9 cellular contexts compared by ENCODE assay signal in genomic region chr9:129138476-129139232, GRCh38. TPM values are rescaled to one million over a fixed set of nuclear protein-coding genes. Genes with fewer than 3 reads are reported as not detected.
A peak's percentile ranks its signal among the peaks of the same experiment; 100 is the strongest.
DNase-seq lines count a peak whose midpoint lies in the region; ATAC-seq and TF ChIP-seq lines count a peak whose summit lies in the region.
"Had no signal": no experiment of that assay in that cellular context is flagged by ENCODE, and none has a peak within 500 bp of the region (broad histone marks: within the 10 kb centered on the region; RNA-seq: fewer than 3 reads in every experiment).

No MANE protein-coding gene starts in this region.

- no peaks in the 10 kb centered on the region for H3K9me3 Mint-ChIP-seq in activated T-cell treated with anti-CD3 and anti-CD28 coated beads, Interleukin-2, amount 50 U/mL, for 72 hours

- H3K27me3 ChIP-seq in uterus (no peaks in the 10 kb centered on the region), foreskin keratinocyte (no peaks in the 10 kb centered on the region)

- peak overlapping the region; percentile 73 for H3K27ac Mint-ChIP-seq in activated T-cell treated with anti-CD3 and anti-CD28 coated beads, Interleukin-2, amount 50 U/mL, for 72 hours

- peak in 1 of 2 donors; percentile 27 for TF ChIP-seq POLR2A in uterus (IDR thresholded peaks at IDR 0.05)

- in situ Hi-C loops in KBM-7 (cut with MboI; ENCODE audit: low pct_unique_long_range_greater_than_20kb, low sequenced_read_pairs): loop anchor here (10.0 to 25.0 kb wide), 2 partner anchors 476 to 649 kb away; no protein-coding TSS in a partner anchor

- H3K27ac ChIP-seq in mesodermal cell (ENCODE audit: low read depth, low read length, severe bottlenecking) (peak overlapping the region; percentile 100), uterus (peak overlapping the region; percentile 99 to 100), foreskin keratinocyte (no peak overlapping the region)

- ATAC-seq in activated T-cell treated with anti-CD3 and anti-CD28 coated beads, Interleukin-2, amount 50 U/mL, for 72 hours (replicated peaks in 1 of 2): no peak
- no peak for ATAC-seq in foreskin keratinocyte
- ATAC-seq in HG03108 (IDR thresholded peaks at IDR 0.05; ENCODE audit: unreplicated experiment): no peak

- DNase-seq in activated T-cell treated with anti-CD3 and anti-CD28 coated beads, Interleukin-2, amount 50 U/mL, for 72 hours: peak in 1 of 2 donors; percentile 10
- DNase-seq in activated T-cell treated with anti-CD3 and anti-CD28 coated beads, Interleukin-2, amount 50 U/mL, for 1 hour: no peak
- peak; percentile 66 for DNase-seq in dedifferentiated amniotic fluid mesenchymal stem cell (ENCODE audit: extremely low spot score)
- peak; percentile 56 to 57 for DNase-seq in uterus
- DNase-seq in foreskin keratinocyte: no peak
- DNase-seq in KBM-7: no peak

- H3K4me3 ChIP-seq in mesodermal cell (ENCODE audit: extremely low read depth, insufficient read depth, low read length, poor library complexity, severe bottlenecking) (no peak overlapping the region), uterus (peak overlapping the region in 1 of 2 donors; percentile 42)

- H3K36me3 ChIP-seq in mesodermal cell (ENCODE audit: control insufficient read depth, insufficient read depth, low read length): peaks cover 52% of the 10 kb centered on the region
- H3K36me3 ChIP-seq in uterus: no peaks in the 10 kb centered on the region

- TF ChIP-seq CTCF in uterus (IDR thresholded peaks at IDR 0.05) (no peak), foreskin keratinocyte (conservative IDR thresholded peaks at IDR 0.05) (no peak)

- peaks cover 43% of the 10 kb centered on the region for H3K4me1 Mint-ChIP-seq in activated T-cell treated with anti-CD3 and anti-CD28 coated beads, Interleukin-2, amount 50 U/mL, for 72 hours (ENCODE audit: low read depth)

- intact Hi-C loops in uterus (cut with DNase I; ENCODE audit: low total_unique reads): loop anchor here (5.0 kb wide), 2 partner anchors 34 to 474 kb away; no protein-coding TSS in a partner anchor

- H3K9me3 ChIP-seq in mesodermal cell (ENCODE audit: control insufficient read depth, low read length): no peaks in the 10 kb centered on the region
- H3K9me3 ChIP-seq in uterus: no peaks in the 10 kb centered on the region

- peaks cover 0 to 3% of the 10 kb centered on the region in 2 donors for H3K36me3 Mint-ChIP-seq in activated T-cell treated with anti-CD3 and anti-CD28 coated beads, Interleukin-2, amount 50 U/mL, for 72 hours (ENCODE audit: insufficient read depth in 2 of 2)

- H3K4me1 ChIP-seq in mesodermal cell (ENCODE audit: control insufficient read depth, insufficient read depth, low read length, poor library complexity, severe bottlenecking) (peaks cover 54% of the 10 kb centered on the region), uterus (peaks cover 15 to 33% of the 10 kb centered on the region in 2 donors), foreskin keratinocyte (peaks cover 27% of the 10 kb centered on the region)

- 70 to 74% methylated on average over 16 to 21 of the region's 21 CpGs for WGBS in mesodermal cell (ENCODE audit: insufficient coverage in 2 of 2), 2 experiments

- H3K27me3 Mint-ChIP-seq in activated T-cell treated with anti-CD3 and anti-CD28 coated beads, Interleukin-2, amount 50 U/mL, for 72 hours (ENCODE audit: low read depth): no peaks in the 10 kb centered on the region

- H3K4me3 Mint-ChIP-seq in activated T-cell treated with anti-CD3 and anti-CD28 coated beads, Interleukin-2, amount 50 U/mL, for 72 hours: peak overlapping the region; percentile 82 to 92

RNA-seq across cellular contexts. Expression of gene PTPA, which starts 27.4 kb away (rescaled TPM):
- total RNA-seq in activated T-cell treated with anti-CD3 and anti-CD28 coated beads, Interleukin-2, amount 50 U/mL, for 72 hours: 10 to 100 TPM; 85.5 to 98.3 TPM
- 128 TPM for polyA plus RNA-seq in mesodermal cell (2013, experiment 1 of 2)
- polyA plus RNA-seq in mesodermal cell (2013, experiment 2 of 2): 108 TPM
- total RNA-seq in uterus: 100 to 1,000 TPM in 1 of 4 donors, 10 to 100 TPM in 3; 28.9 to 107 (median 62.1) TPM
- 106 and 109 TPM in 2 replicates for total RNA-seq in foreskin keratinocyte
- polyA plus RNA-seq in foreskin keratinocyte: 119 and 126 TPM in 2 replicates

RNA-seq across cellular contexts. Expression of gene CRAT, which starts 28.1 kb away (rescaled TPM):
- 10 to 100 TPM; 21.4 to 23.8 TPM for total RNA-seq in activated T-cell treated with anti-CD3 and anti-CD28 coated beads, Interleukin-2, amount 50 U/mL, for 72 hours
- polyA plus RNA-seq in mesodermal cell (2013, experiment 1 of 2): 27.2 TPM
- polyA plus RNA-seq in mesodermal cell (2013, experiment 2 of 2): 24.9 TPM
- total RNA-seq in uterus (10 to 100 TPM; 20.0 to 42.4 (median 27.4) TPM), foreskin keratinocyte (9.0 and 9.6 TPM in 2 replicates)
- 10.1 and 10.9 TPM in 2 replicates for polyA plus RNA-seq in foreskin keratinocyte

RNA-seq across cellular contexts. Expression of gene IER5L, which starts 39.4 kb away (rescaled TPM):
- 1 to 10 TPM; 4.2 to 4.6 TPM for total RNA-seq in activated T-cell treated with anti-CD3 and anti-CD28 coated beads, Interleukin-2, amount 50 U/mL, for 72 hours
- polyA plus RNA-seq in mesodermal cell (2013, experiment 1 of 2): 75.6 TPM
- polyA plus RNA-seq in mesodermal cell (2013, experiment 2 of 2): 55.6 TPM
- total RNA-seq in uterus (10 to 100 TPM in 2 of 4 donors, 1 to 10 TPM in 2; 1.8 to 31.0 (median 14.5) TPM), foreskin keratinocyte (10.7 and 11.6 TPM in 2 replicates)
- polyA plus RNA-seq in foreskin keratinocyte: 12.8 and 13.8 TPM in 2 replicates
- total RNA-seq: Daoy had no signal

RNA-seq across cellular contexts. Expression of gene DOLPP1, which starts 57.7 kb away (rescaled TPM):
- total RNA-seq in activated T-cell treated with anti-CD3 and anti-CD28 coated beads, Interleukin-2, amount 50 U/mL, for 72 hours: 10 to 100 TPM; 17.1 to 22.3 TPM
- polyA plus RNA-seq in mesodermal cell (2013, experiment 1 of 2): 18.4 TPM
- 14.8 TPM for polyA plus RNA-seq in mesodermal cell (2013, experiment 2 of 2)
- 10 to 100 TPM in 1 of 4 donors, 1 to 10 TPM in 2, not detected in 1; 1.0 to 10.2 (median 9.7) TPM for total RNA-seq in uterus
- total RNA-seq in foreskin keratinocyte: 18.4 and 20.2 TPM in 2 replicates
- 17.9 and 21.0 TPM in 2 replicates for polyA plus RNA-seq in foreskin keratinocyte

Comparison
In these comparisons a context has a peak if more than half of its experiments do, and no peak if none do; other contexts are left out.
1. DNase-seq: peak in dedifferentiated amniotic fluid mesenchymal stem cell (single experiment) and uterus (2 of 2); none in activated T-cell treated with anti-CD3 and anti-CD28 coated beads, Interleukin-2, amount 50 U/mL, for 1 hour (single experiment), foreskin keratinocyte (0 of 2) and KBM-7 (single experiment).